Comparison of ENCODE assay signal across 9 cellular contexts in genomic region chr2:37654932-37655331, GRCh38. TPM values are rescaled to one million over a fixed set of nuclear protein-coding genes. Genes with fewer than 3 reads are reported as not detected.
DNase-seq lines count a peak whose midpoint lies in the region; ATAC-seq, FAIRE-seq and TF ChIP-seq lines count a peak whose summit lies in the region.
"Had no signal": no experiment of that assay in that cellular context is flagged by ENCODE, and none has a peak within 500 bp of the region (broad histone marks: within the 10 kb centered on the region; RNA-seq: fewer than 3 reads in every experiment).

No MANE protein-coding gene starts in this region.

- FAIRE-seq in urothelium cell line (lab: Jason Lieb, UNC) = no peak

- H3K9me3 ChIP-seq in H9 (ENCODE audit: control insufficient read depth, low read depth, low read length) = no peaks in the 10 kb centered on the region
- H3K9me3 ChIP-seq in suprapubic skin = no peaks in the 10 kb centered on the region

- no peak overlapping the region for H3K4me3 ChIP-seq in suprapubic skin
- H3K4me3 ChIP-seq: lung had no signal

- no peaks in the 10 kb centered on the region for H4K20me1 ChIP-seq in H9 (ENCODE audit: control insufficient read depth, insufficient read depth, insufficient read length)

- no peak for TF ChIP-seq EP300 in suprapubic skin (IDR thresholded peaks at IDR 0.05)

- H3K14ac ChIP-seq in H9 (ENCODE audit: insufficient read depth, low read length) = no peak overlapping the region

- H3T11ph ChIP-seq in H9 (ENCODE audit: low read length) = no peak overlapping the region

- H3K56ac ChIP-seq in H9 (ENCODE audit: insufficient read length, low read depth, low read length) = no peak overlapping the region

- peak; percentile 75 for ATAC-seq in GM18858 (IDR thresholded peaks at IDR 0.05; ENCODE audit: unreplicated experiment)
- ATAC-seq in foreskin keratinocyte = no peak

- no peak overlapping the region for H2AFZ ChIP-seq in H9 (ENCODE audit: low read length)

- H3K27me3 ChIP-seq in H9 (ENCODE audit: insufficient read depth, low read length) (peaks cover 2% of the 10 kb centered on the region; the same call in 1 of the 2 replicates), foreskin keratinocyte (no peaks in the 10 kb centered on the region), suprapubic skin (no peaks in the 10 kb centered on the region)

- H3K9me3 Mint-ChIP-seq in H9 = no peaks in the 10 kb centered on the region; a peak in 1 of 5 replicates

- H3K79me2 ChIP-seq in H9 (ENCODE audit: insufficient read depth, low read length) = peaks cover 17% of the 10 kb centered on the region; the same call in 1 of the 2 replicates

- WGBS in H9 (ENCODE audit: extremely low coverage, insufficient read length, low lambda C conversion rate) = no CpG with 5 or more reads among the region's 4 CpGs
- 70% methylated on average over 4 of the region's 4 CpGs for WGBS in suprapubic skin

- H2BK15ac ChIP-seq in H9 (ENCODE audit: low read depth, low read length) = no peak overlapping the region

- H2AK5ac ChIP-seq in H9 (ENCODE audit: insufficient read length, low read length) = no peak overlapping the region

- no peaks in the 10 kb centered on the region for H3K36me3 ChIP-seq in suprapubic skin

- no peak overlapping the region for H3K18ac ChIP-seq in H9 (ENCODE audit: insufficient read length, low read depth, low read length)

- no peak overlapping the region for H4K91ac ChIP-seq in H9 (ENCODE audit: insufficient read length, low read depth, low read length)

- no peaks in the 10 kb centered on the region for H3K23me2 ChIP-seq in H9 (ENCODE audit: insufficient read length, low read depth, low read length, poor library complexity, severe bottlenecking)

- H3K36me3 Mint-ChIP-seq in H9 (ENCODE audit: insufficient read depth in 1 of 3, low read depth in 3 of 3) = peaks cover 20 to 47% (median 25%) of the 10 kb centered on the region in 3 experiments

- TF ChIP-seq CTCF in H9 (conservative IDR thresholded peaks at IDR 0.05) = no peak
- no peak for TF ChIP-seq CTCF in foreskin keratinocyte (conservative IDR thresholded peaks at IDR 0.05)
- no peak for TF ChIP-seq CTCF in suprapubic skin (IDR thresholded peaks at IDR 0.05)

- H3K4me1 ChIP-seq in H9 (ENCODE audit: insufficient read depth, low read length) (peaks cover 41% of the 10 kb centered on the region), foreskin keratinocyte (peaks cover 48% of the 10 kb centered on the region), suprapubic skin (peaks cover 47% of the 10 kb centered on the region)

- H2BK12ac ChIP-seq in H9 (ENCODE audit: insufficient read length, low read depth, low read length) = no peak overlapping the region

- H2BK120ac ChIP-seq in H9 (ENCODE audit: low read depth, low read length, poor library complexity, severe bottlenecking) = no peak overlapping the region

- no peak for TF ChIP-seq POLR2A in suprapubic skin (IDR thresholded peaks at IDR 0.05)

- H4K5ac ChIP-seq in H9 (ENCODE audit: insufficient read length, low read depth, low read length) = no peak overlapping the region

- no peak overlapping the region for H3K23ac ChIP-seq in H9 (ENCODE audit: insufficient read length, low read depth, low read length)

- H3K27ac ChIP-seq in H9 (ENCODE audit: insufficient read length, low read depth, low read length) (no peak overlapping the region), foreskin keratinocyte (peak overlapping the region; percentile 76), suprapubic skin (peak overlapping the region; percentile 60)

- H3K79me1 ChIP-seq in H9 (ENCODE audit: insufficient read depth, low read depth, low read length, poor library complexity, severe bottlenecking) = peaks cover 9% of the 10 kb centered on the region

- peaks cover 2% of the 10 kb centered on the region; the same call in 1 of the 2 replicates for H3K27me3 Mint-ChIP-seq in H9 (ENCODE audit: low read depth)

- no peak overlapping the region for H3K9ac ChIP-seq in H9 (ENCODE audit: extremely low read depth, insufficient read length, low read length)

- no peak overlapping the region for H2BK5ac ChIP-seq in H9 (ENCODE audit: insufficient read length, low read length)

- H3K4ac ChIP-seq in H9 (ENCODE audit: low read depth, low read length) = no peak overlapping the region

- no peak overlapping the region for H2BK20ac ChIP-seq in H9 (ENCODE audit: low read depth, low read length, poor library complexity, severe bottlenecking)

- H3K27ac Mint-ChIP-seq in H9 = peak overlapping the region in 2 of 3 experiments; percentile 22 to 94; a peak in 4 of 7 replicates

- peak overlapping the region; percentile 43 to 68; a peak in 4 of 5 replicates for H3K4me3 Mint-ChIP-seq in H9

- no peak overlapping the region for H4K8ac ChIP-seq in H9 (replicated peaks; ENCODE audit: insufficient read length, low read depth, low read length)

- H3K4me2 ChIP-seq in H9 (ENCODE audit: insufficient read depth, insufficient read length, low read length) = peak overlapping the region; percentile 23

- DNase-seq in H9 (peak; percentile 50), NCI-H526 treated with DMSO at 0.1 percent for 48 hours (lab: John Stamatoyannopoulos, UW) (peak; percentile 92), foreskin keratinocyte (no peak), suprapubic skin (ENCODE audit: low spot score in 2 of 2) (no peak), globus pallidus (ENCODE audit: low spot score) (no peak), urothelium cell line (ENCODE audit: low spot score) (no peak), NCI-H2171 (lab: John Stamatoyannopoulos, UW) (no peak)

- peaks cover 85% of the 10 kb centered on the region in 2 experiments for H3K4me1 Mint-ChIP-seq in H9

RNA-seq across cellular contexts. Expression of gene CDC42EP3, which starts 16.5 kb away (rescaled TPM):
- 58.3 and 61.5 TPM in 2 replicates for total RNA-seq in H9 (2021)
- 32.3 and 46.4 TPM in 2 replicates for total RNA-seq in foreskin keratinocyte
- 15.0 and 23.2 TPM in 2 replicates for polyA plus RNA-seq in foreskin keratinocyte
- 10 to 100 TPM in 3 of 4 donors, 1 to 10 TPM in 1; 9.0 to 38.0 (median 23.5) TPM for total RNA-seq in suprapubic skin

Comparison
In these comparisons a context has a peak if more than half of its experiments do, and no peak if none do; other contexts are left out.
1. DNase-seq: peak in H9 (single experiment) and NCI-H526 treated with DMSO at 0.1 percent for 48 hours (single experiment); none in foreskin keratinocyte (0 of 2), suprapubic skin (0 of 2), globus pallidus (single experiment), urothelium cell line (single experiment) and NCI-H2171 (single experiment).